Comparison of ENCODE assay signal across 6 cellular contexts in genomic region chr1:120593648-120594047, GRCh38.
DNase-seq lines count a peak whose midpoint lies in the region; ATAC-seq, FAIRE-seq and TF ChIP-seq lines count a peak whose summit lies in the region.
"Not testable (repeated sequence)": the region's sequence is repeated elsewhere in the genome, so short reads cannot be mapped to it uniquely, and the experiment has no call there.

No MANE protein-coding gene starts in this region.

- H2AFZ ChIP-seq in HCT116 (ENCODE audit: low read depth, low read length, poor library complexity, severe bottlenecking); HepG2 (ENCODE audit: low read length): not testable (repeated sequence)

- not testable (repeated sequence) for DNase-seq in HCT116 (ENCODE audit: low read depth, low spot score); Right ventricle myocardium superior; left ventricle myocardium superior; HepG2 (ENCODE audit: low spot score); sciatic nerve (ENCODE audit: low spot score)

- POLR2A ChIA-PET in HCT116 (lab: Charles Lee); HepG2 (lab: Yijun Ruan, JAX): not testable (repeated sequence)

- ATAC-seq in HCT116 (peak; percentile 59; the same call in 1 of the 2 replicates), SK-N-SH treated with all-trans-retinoic acid at 6 μM for 48 hours (peak; percentile 62), Right ventricle myocardium superior (ENCODE audit: poor library complexity) (peak; percentile 79), left ventricle myocardium superior (peak; percentile 77), HepG2 (peak; percentile 79), sciatic nerve (peak; percentile 52)

- TF ChIP-seq RAD21 in HCT116 (IDR thresholded peaks at IDR 0.05; ENCODE audit: low read depth); HepG2 (CRISPR knock-in tag; IDR thresholded peaks at IDR 0.05): not testable (repeated sequence)

- WGBS in HepG2 (ENCODE audit: low lambda C conversion rate): no CpG with 5 or more reads among the region's 2 CpGs

- intact Hi-C loops in HCT116 (cut with micrococcal nuclease); Right ventricle myocardium superior (cut with DNase I); left ventricle myocardium superior (cut with micrococcal nuclease); HepG2 (cut with micrococcal nuclease; ENCODE audit: unreplicated experiment); sciatic nerve (cut with DNase I): not testable (repeated sequence)

- H3K4me2 ChIP-seq in HCT116 (ENCODE audit: low read length); HepG2 (ENCODE audit: low read depth, low read length): not testable (repeated sequence)

- H3K79me2 ChIP-seq in HCT116 (ENCODE audit: insufficient read depth, low read length); HepG2 (ENCODE audit: insufficient read depth, low read length): not testable (repeated sequence)

- H3K27ac ChIP-seq in HCT116 (ENCODE audit: low read depth, low read length); HepG2 (ENCODE audit: extremely low read length, insufficient read depth, low read length): not testable (repeated sequence)

- H3K9me3 ChIP-seq in HCT116 (ENCODE audit: control insufficient read depth in 1 of 2, insufficient read depth in 1 of 2, low read depth in 1 of 2, low read length in 2 of 2); HepG2 (ENCODE audit: low read length): not testable (repeated sequence)

- H3K9ac ChIP-seq in HCT116 (ENCODE audit: low read length); HepG2 (ENCODE audit: insufficient read depth, low read depth, low read length): not testable (repeated sequence)

- not testable (repeated sequence) for H3K9me2 ChIP-seq in HCT116 (ENCODE audit: insufficient read depth)

- H3K27me3 ChIP-seq in HCT116 (ENCODE audit: insufficient read depth, low read length); HepG2 (ENCODE audit: control insufficient read depth in 1 of 2, insufficient read depth in 2 of 2, low read length in 2 of 2): not testable (repeated sequence)

- TF ChIP-seq CTCF in HCT116 (IDR thresholded peaks at IDR 0.05 in 2 of 3, conservative IDR thresholded peaks at IDR 0.05 in 1 of 3; ENCODE audit: borderline replicate concordance in 1 of 3, insufficient read depth in 1 of 3, low read depth in 2 of 3, low read length in 2 of 3); HepG2 (CRISPR knock-in tag; IDR thresholded peaks at IDR 0.05): not testable (repeated sequence)

- RAD21 ChIA-PET in HCT116 (lab: Charles Lee; ENCODE audit: low non-redundant PET in 1 of 2, low total read pairs in 2 of 2, uncharacterized antibody in 2 of 2, unreplicated experiment in 2 of 2): not testable (repeated sequence)

- not testable (repeated sequence) for TF ChIP-seq EP300 in HepG2 (IDR thresholded peaks at IDR 0.05; ENCODE audit: low read depth in 2 of 2, low read length in 2 of 2); HepG2 (CRISPR knock-in tag; IDR thresholded peaks at IDR 0.05; ENCODE audit: borderline replicate concordance)

- H3K4me1 ChIP-seq in HCT116 (ENCODE audit: control insufficient read depth in 1 of 2, insufficient read depth in 2 of 2, low read length in 2 of 2); HepG2 (ENCODE audit: insufficient read depth, low read length): not testable (repeated sequence)

- TF ChIP-seq POLR2A in HCT116 (IDR thresholded peaks at IDR 0.05; ENCODE audit: borderline replicate concordance, extremely low read depth, insufficient read depth, insufficient read length); HepG2 (IDR thresholded peaks at IDR 0.05; ENCODE audit: insufficient read depth in 1 of 2, low read depth in 2 of 2, low read length in 2 of 2): not testable (repeated sequence)

- CTCF ChIA-PET in HCT116 (lab: Charles Lee); HepG2 (lab: Yijun Ruan, JAX; ENCODE audit: low intra/inter-chr PET ratio, low total read pairs): not testable (repeated sequence)

- H3K36me3 ChIP-seq in HCT116 (ENCODE audit: control insufficient read depth in 1 of 2, insufficient read depth in 2 of 2, low read length in 2 of 2); HepG2 (replicated peaks in 1 of 2; ENCODE audit: control insufficient read depth in 1 of 2, insufficient read depth in 2 of 2, low read length in 2 of 2): not testable (repeated sequence)

- BruUV-seq in HCT116 (replicated peaks; lab: Mats Ljungman, UMichigan); HepG2 (replicated peaks; lab: Mats Ljungman, UMichigan): not testable (repeated sequence)

- H4K20me1 ChIP-seq in HCT116 (ENCODE audit: insufficient read depth); HepG2 (ENCODE audit: insufficient read depth, low read length): not testable (repeated sequence)

- in situ Hi-C loops in HepG2 (cut with HindIII; ENCODE audit: extremely low pct_ligation_motif_present, low pct_unique_long_range_greater_than_20kb): not testable (repeated sequence)

- not testable (repeated sequence) for H3K4me3 ChIP-seq in HCT116 (replicated peaks in 1 of 2; ENCODE audit: low read depth in 1 of 2, low read length in 2 of 2); HepG2 (replicated peaks in 1 of 3; ENCODE audit: insufficient read depth in 1 of 3, low read depth in 2 of 3, low read length in 3 of 3)

- not testable (repeated sequence) for FAIRE-seq in HepG2 (lab: Jason Lieb, UNC)
